ENCODE assay signal across 31 cellular contexts in genomic region chr17:830381-830780, GRCh38.
"Had no signal": no experiment of that assay in that cellular context is flagged by ENCODE, and none has a peak within 500 bp of the region (broad histone marks: within the 10 kb centered on the region; RNA-seq: fewer than 3 reads in every experiment).

No MANE protein-coding gene starts in this region.

- H3K36me3 Mint-ChIP-seq: activated CD4-positive, alpha-beta memory T cell treated with anti-CD3 and anti-CD28 coated beads for 36 hours; activated naive CD4-positive, alpha-beta T cell treated with anti-CD3 and anti-CD28 coated beads, Interleukin-2, amount 50 U/mL, for 24 hours; naive thymus-derived CD8-positive, alpha-beta T cell; stimulated activated memory B cell treated with anti-CD40 and anti-IgM and Interleukin-4, amounts not matched to agents 10 μg/mL and 1 μg/mL and 100 μg/mL, for 72 hours had no signal

- H3K27ac ChIP-seq: epithelial cell of prostate, esophagus squamous epithelium, pancreas, prostate gland, suprapubic skin, tibial artery, VCaP had no signal

- H3K4me1 Mint-ChIP-seq: activated CD4-positive, alpha-beta T cell treated with anti-CD3 and anti-CD28 coated beads, Interleukin-2, amount 10 ng/mL, durations not matched to agents 24 days and 14 days; activated naive CD4-positive, alpha-beta T cell treated with anti-CD3 and anti-CD28 coated beads, Interleukin-2, amount 50 U/mL, for 24 hours; activated naive CD8-positive, alpha-beta T cell treated with anti-CD3 and anti-CD28 coated beads, Interleukin-2, amount 50 U/mL, for 24 hours; activated T-helper 17 cell treated with anti-CD3 and anti-CD28 coated beads, Interleukin-2, amount 50 U/mL, for 72 hours; naive thymus-derived CD8-positive, alpha-beta T cell; stimulated activated memory B cell treated with anti-CD40 and anti-IgM and Interleukin-4, amounts not matched to agents 10 μg/mL and 1 μg/mL and 100 μg/mL, for 72 hours; stimulated activated naive CD8-positive, alpha-beta T cell treated with anti-CD3 and anti-CD28 coated beads, Interleukin-15, amount 100 ng/mL, for 72 hours had no signal

- H3K4me1 ChIP-seq: pancreas, prostate gland, suprapubic skin had no signal

- H3K9me3 Mint-ChIP-seq: activated CD4-positive, alpha-beta memory T cell treated with anti-CD3 and anti-CD28 coated beads for 36 hours; activated CD4-positive, alpha-beta T cell treated with anti-CD3 and anti-CD28 coated beads, Interleukin-2, amount 10 ng/mL, durations not matched to agents 24 days and 14 days; activated naive CD4-positive, alpha-beta T cell treated with anti-CD3 and anti-CD28 coated beads, Interleukin-2, amount 50 U/mL, for 24 hours; activated naive CD8-positive, alpha-beta T cell treated with anti-CD3 and anti-CD28 coated beads, Interleukin-2, amount 50 U/mL, for 24 hours; activated T-cell treated with anti-CD3 and anti-CD28 coated beads, Interleukin-2, amount 50 U/mL, for 24 hours; activated T-helper 17 cell treated with anti-CD3 and anti-CD28 coated beads, Interleukin-2, amount 50 U/mL, for 72 hours; dendritic cell treated with granulocyte-macrophage colony-stimulating factor and Interleukin-4, amounts not matched to agents 40 ng/mL and 50 ng/mL, for 4 days; stimulated activated memory B cell treated with anti-CD40 and anti-IgM and Interleukin-4, amounts not matched to agents 10 μg/mL and 1 μg/mL and 100 μg/mL, for 72 hours had no signal

- ATAC-seq: activated naive CD8-positive, alpha-beta T cell treated with anti-CD3 and anti-CD28 coated beads, Interleukin-2, amount 50 U/mL, for 24 hours; activated T-helper 17 cell treated with anti-CD3 and anti-CD28 coated beads, Interleukin-2, amount 50 U/mL, for 72 hours; left colon; naive thymus-derived CD8-positive, alpha-beta T cell; pancreas; stimulated activated memory B cell treated with anti-CD40 and anti-IgM and Interleukin-4, amounts not matched to agents 10 μg/mL and 1 μg/mL and 100 μg/mL, for 72 hours; stimulated activated naive CD8-positive, alpha-beta T cell treated with anti-CD3 and anti-CD28 coated beads, Interleukin-15, amount 100 ng/mL, for 72 hours had no signal

- H3K4me3 ChIP-seq: esophagus squamous epithelium, hepatocyte, pancreas, prostate gland, sigmoid colon, smooth muscle cell, suprapubic skin, tibial artery had no signal

- H3K36me3 ChIP-seq: pancreas, prostate gland had no signal

- H3K27ac Mint-ChIP-seq: activated CD4-positive, alpha-beta memory T cell treated with anti-CD3 and anti-CD28 coated beads for 36 hours; activated CD4-positive, alpha-beta T cell treated with anti-CD3 and anti-CD28 coated beads, Interleukin-2, amount 10 ng/mL, durations not matched to agents 24 days and 14 days; activated naive CD4-positive, alpha-beta T cell treated with anti-CD3 and anti-CD28 coated beads, Interleukin-2, amount 50 U/mL, for 24 hours; activated naive CD8-positive, alpha-beta T cell treated with anti-CD3 and anti-CD28 coated beads, Interleukin-2, amount 50 U/mL, for 24 hours; activated T-cell treated with anti-CD3 and anti-CD28 coated beads, Interleukin-2, amount 50 U/mL, for 24 hours; activated T-helper 17 cell treated with anti-CD3 and anti-CD28 coated beads, Interleukin-2, amount 50 U/mL, for 72 hours; dendritic cell treated with granulocyte-macrophage colony-stimulating factor and Interleukin-4, amounts not matched to agents 40 ng/mL and 50 ng/mL, for 4 days; naive thymus-derived CD8-positive, alpha-beta T cell; stimulated activated memory B cell treated with anti-CD40 and anti-IgM and Interleukin-4, amounts not matched to agents 10 μg/mL and 1 μg/mL and 100 μg/mL, for 72 hours; stimulated activated naive CD8-positive, alpha-beta T cell treated with anti-CD3 and anti-CD28 coated beads, Interleukin-15, amount 100 ng/mL, for 72 hours had no signal

- H3K27me3 Mint-ChIP-seq: activated CD4-positive, alpha-beta T cell treated with anti-CD3 and anti-CD28 coated beads, Interleukin-2, amount 10 ng/mL, durations not matched to agents 24 days and 14 days; activated naive CD4-positive, alpha-beta T cell treated with anti-CD3 and anti-CD28 coated beads, Interleukin-2, amount 50 U/mL, for 24 hours had no signal

- H3K4me3 Mint-ChIP-seq: activated CD4-positive, alpha-beta memory T cell treated with anti-CD3 and anti-CD28 coated beads for 36 hours; activated CD4-positive, alpha-beta T cell treated with anti-CD3 and anti-CD28 coated beads, Interleukin-2, amount 10 ng/mL, durations not matched to agents 24 days and 14 days; activated naive CD4-positive, alpha-beta T cell treated with anti-CD3 and anti-CD28 coated beads, Interleukin-2, amount 50 U/mL, for 24 hours; activated naive CD8-positive, alpha-beta T cell treated with anti-CD3 and anti-CD28 coated beads, Interleukin-2, amount 50 U/mL, for 24 hours; activated T-cell treated with anti-CD3 and anti-CD28 coated beads, Interleukin-2, amount 50 U/mL, for 24 hours; activated T-helper 17 cell treated with anti-CD3 and anti-CD28 coated beads, Interleukin-2, amount 50 U/mL, for 72 hours; dendritic cell treated with granulocyte-macrophage colony-stimulating factor and Interleukin-4, amounts not matched to agents 40 ng/mL and 50 ng/mL, for 4 days; naive thymus-derived CD8-positive, alpha-beta T cell; stimulated activated memory B cell treated with anti-CD40 and anti-IgM and Interleukin-4, amounts not matched to agents 10 μg/mL and 1 μg/mL and 100 μg/mL, for 72 hours; stimulated activated naive CD8-positive, alpha-beta T cell treated with anti-CD3 and anti-CD28 coated beads, Interleukin-15, amount 100 ng/mL, for 72 hours had no signal

- DNase-seq: activated CD4-positive, alpha-beta memory T cell treated with anti-CD3 and anti-CD28 coated beads for 36 hours; activated CD4-positive, alpha-beta T cell treated with anti-CD3 and anti-CD28 coated beads, Interleukin-2, amount 10 ng/mL, durations not matched to agents 24 days and 14 days; activated CD4-positive, CD25-positive, alpha-beta regulatory T cell treated with anti-CD3 and anti-CD28 coated beads, Interleukin-2, amount 50 U/mL, for 72 hours; activated CD8-positive, alpha-beta memory T cell treated with anti-CD3 and anti-CD28 coated beads, Interleukin-2, amount 50 U/mL, for 48 hours; activated naive CD8-positive, alpha-beta T cell treated with anti-CD3 and anti-CD28 coated beads, Interleukin-2, amount 50 U/mL, for 24 hours; activated T-cell treated with anti-CD3 and anti-CD28 coated beads, Interleukin-2, amount 50 U/mL, for 24 hours; amygdala; caudate nucleus; esophagus squamous epithelium; left colon; mammary epithelial cell; midbrain; naive thymus-derived CD8-positive, alpha-beta T cell; pancreas; sigmoid colon; stimulated activated CD4-positive, alpha-beta T cell treated with anti-CD3 and anti-CD28 coated beads, Interleukin-1b, Interleukin-23, amount 100 ng/mL, for 48 hours; stimulated activated CD4-positive, alpha-beta T cell treated with anti-CD3 and anti-CD28 coated beads, Interleukin-4, amount 100 ng/mL, for 4 hours; stimulated activated CD8-positive, alpha-beta memory T cell treated with anti-CD3 and anti-CD28 coated beads, Interleukin-4, amount 100 ng/mL, for 48 hours; stimulated activated naive CD8-positive, alpha-beta T cell treated with anti-CD3 and anti-CD28 coated beads, Interleukin-15, amount 100 ng/mL, for 72 hours; T-helper 9 cell; tibial artery had no signal

- H3K27me3 ChIP-seq: esophagus squamous epithelium, hepatocyte, pancreas, sigmoid colon, suprapubic skin, tibial artery had no signal

- H3K9me3 ChIP-seq: esophagus squamous epithelium, pancreas, prostate gland, sigmoid colon, suprapubic skin, tibial artery had no signal
